Comparison of ENCODE assay signal across 1 cellular context in genomic region chr20:47343007-47343472, GRCh38.
TF ChIP-seq lines count a peak whose summit lies in the region.

No MANE protein-coding gene starts in this region.

TF ChIP-seq in HEK293, 187 proteins besides CTCF, POLR2A, EP300 and RAD21 (continued from another document):
- no peak for TF ChIP-seq ZBTB49 (tag by site-specific recombination; IDR thresholded peaks at IDR 0.05; ENCODE audit: low read depth)
- TF ChIP-seq ZEB2 (tag by site-specific recombination; IDR thresholded peaks at IDR 0.05) = 0 out of 2 replicates have a peak, but pooled peaks have one; percentile 23
- peak; percentile 42; the same call in 1 of the 2 replicates for TF ChIP-seq PRDM4 (tag by site-specific recombination; IDR thresholded peaks at IDR 0.05)
- no peak for TF ChIP-seq IKZF3 (tag by site-specific recombination; IDR thresholded peaks at IDR 0.05)
- 0 out of 2 replicates have a peak, but pooled peaks have one; percentile 20 for TF ChIP-seq SCRT2 (tag by site-specific recombination; IDR thresholded peaks at IDR 0.05)
- TF ChIP-seq OSR2 (tag by site-specific recombination; IDR thresholded peaks at IDR 0.05) = 0 out of 2 replicates have a peak, but pooled peaks have one; percentile 21
- no peak for TF ChIP-seq PRDM1 (tag by site-specific recombination; IDR thresholded peaks at IDR 0.05)
- no peak for TF ChIP-seq ZNF548 (tag by site-specific recombination; IDR thresholded peaks at IDR 0.05)
- no peak for TF ChIP-seq ZNF701 (tag by site-specific recombination; IDR thresholded peaks at IDR 0.05)
- TF ChIP-seq ZFP69B (tag by site-specific recombination; IDR thresholded peaks at IDR 0.05) = no peak
- TF ChIP-seq SP7 (tag by site-specific recombination; IDR thresholded peaks at IDR 0.05) = peak; percentile 49; the same call in 1 of the 2 replicates
- no peak for TF ChIP-seq GFI1B (tag by site-specific recombination; IDR thresholded peaks at IDR 0.05)
- no peak for TF ChIP-seq ZNF660 (tag by site-specific recombination; IDR thresholded peaks at IDR 0.05)
- TF ChIP-seq KLF16 (tag by site-specific recombination; IDR thresholded peaks at IDR 0.05) = no peak
- peak; percentile 19; the same call in 1 of the 2 replicates for TF ChIP-seq FEZF1 (tag by site-specific recombination; IDR thresholded peaks at IDR 0.05)
- TF ChIP-seq ZBTB1 (tag by site-specific recombination; IDR thresholded peaks at IDR 0.05) = no peak
- no peak for TF ChIP-seq YY2 (tag by site-specific recombination; IDR thresholded peaks at IDR 0.05)
- no peak for TF ChIP-seq BCL6B (tag by site-specific recombination; IDR thresholded peaks at IDR 0.05)
